In genomic region chr10:74883428-74883827, GRCh38 we compare ENCODE assay signal across 20 cellular contexts. TPM values are rescaled to one million over a fixed set of nuclear protein-coding genes. Genes with fewer than 3 reads are reported as not detected.
DNase-seq lines count a peak whose midpoint lies in the region; ATAC-seq and TF ChIP-seq lines count a peak whose summit lies in the region.
"Had no signal": no experiment of that assay in that cellular context is flagged by ENCODE, and none has a peak within 500 bp of the region (broad histone marks: within the 10 kb centered on the region; RNA-seq: fewer than 3 reads in every experiment).

No MANE protein-coding gene starts in this region.

- peaks cover 35 to 84% (median 66%) of the 10 kb centered on the region in 3 donors for H3K4me1 Mint-ChIP-seq in CD8-positive, alpha-beta memory T cell

- no peaks in the 10 kb centered on the region for H3K9me3 Mint-ChIP-seq in CD8-positive, alpha-beta memory T cell

- POLR2A ChIA-PET in AG04450 (lab: Yijun Ruan, JAX) = interaction anchor here (0.6 to 1.7 kb wide), 5 partner anchors 15 to 57 kb away, joined by 3 to 6 read pairs (median 4); no protein-coding TSS in a partner anchor
- POLR2A ChIA-PET in CD8-positive, alpha-beta memory T cell (lab: Charles Lee) = no interaction called here

- H3K4me3 ChIP-seq in AG04450 (ENCODE audit: low read depth, low read length) (no peak overlapping the region), left lung (no peak overlapping the region)
- H3K4me3 ChIP-seq in CD8-positive, alpha-beta memory T cell (ENCODE audit: low read length) = no peak overlapping the region
- H3K4me3 ChIP-seq: SJSA1 had no signal

- ATAC-seq in left lung = peak; percentile 83
- ATAC-seq: Panc1 had no signal

- DNase-seq in AG04450 (ENCODE audit: low read depth, low spot score) = no peak
- no peak for DNase-seq in CD8-positive, alpha-beta memory T cell
- DNase-seq in NCI-H69 (lab: John Stamatoyannopoulos, UW) = peak; percentile 10
- no peak for DNase-seq in left lung
- DNase-seq in activated effector memory CD4-positive, alpha-beta T cell treated with Interleukin-2 at 50 U/mL for 16 hours = no peak
- no peak for DNase-seq in NCI-H2171 (lab: John Stamatoyannopoulos, UW)
- no peak for DNase-seq in NCI-H146 treated with DMSO at 0.1 percent for 48 hours (lab: John Stamatoyannopoulos, UW; ENCODE audit: unreplicated experiment)
- DNase-seq in central memory CD4-positive, alpha-beta T cell = no peak
- DNase-seq: Caco-2; CD4-positive, CD25-positive, alpha-beta regulatory T cell; DMS 273 treated with DMSO at 0.1 percent for 48 hours; GOT3; NCI-H1694 treated with DMSO at 0.1 percent for 48 hours; NCI-H2227 treated with DMSO at 0.1 percent for 48 hours; NCI-H510A; NCI-H774; NK-92 treated with Interleukin-12 subunit alpha and Interleukin-12 subunit beta, amount 100 ng/mL, for 24 hours had no signal

- H3K9me3 ChIP-seq in AG04450 (ENCODE audit: control insufficient read depth, insufficient read depth, low read length) (no peaks in the 10 kb centered on the region), left lung (no peaks in the 10 kb centered on the region)
- no peaks in the 10 kb centered on the region for H3K9me3 ChIP-seq in CD8-positive, alpha-beta memory T cell (ENCODE audit: low read length)
- H3K9me3 ChIP-seq: Caco-2, SJSA1 had no signal

- no peak overlapping the region for H3K4me3 Mint-ChIP-seq in CD8-positive, alpha-beta memory T cell
- H3K4me3 Mint-ChIP-seq: CD4-positive, CD25-positive, alpha-beta regulatory T cell had no signal

- H3K4me1 ChIP-seq in CD8-positive, alpha-beta memory T cell (ENCODE audit: insufficient read depth, low read length) = no peaks in the 10 kb centered on the region
- H3K4me1 ChIP-seq in left lung = peaks cover 12 to 27% of the 10 kb centered on the region in 2 donors
- H3K4me1 ChIP-seq: Caco-2 had no signal

- H3K27me3 ChIP-seq in AG04450 (ENCODE audit: control insufficient read depth, insufficient read depth, low read length) (no peaks in the 10 kb centered on the region), left lung (no peaks in the 10 kb centered on the region)
- H3K27me3 ChIP-seq in CD8-positive, alpha-beta memory T cell (ENCODE audit: insufficient read depth, low read length, poor library complexity, severe bottlenecking) = no peaks in the 10 kb centered on the region
- H3K27me3 ChIP-seq: SJSA1 had no signal

- H3K27ac ChIP-seq in AG04450 (ENCODE audit: low read depth, low read length) (peak overlapping the region; percentile 71), left lung (no peak overlapping the region)
- no peak overlapping the region for H3K27ac ChIP-seq in CD8-positive, alpha-beta memory T cell (ENCODE audit: low read depth, low read length)
- H3K27ac ChIP-seq: KMS-11, SJSA1 had no signal

- CTCF ChIA-PET in AG04450 (lab: Charles Lee) = interaction anchor here (1.4 kb wide), 1 partner anchor 11 kb away, joined by 3 read pairs; no protein-coding TSS in a partner anchor
- CTCF ChIA-PET in CD8-positive, alpha-beta memory T cell (lab: Charles Lee) = no interaction called here

- intact Hi-C loops in left lung (cut with DNase I) = no loop called here

- no peaks in the 10 kb centered on the region for H3K36me3 ChIP-seq in CD8-positive, alpha-beta memory T cell (ENCODE audit: insufficient read depth, low read length)
- no peaks in the 10 kb centered on the region for H3K36me3 ChIP-seq in left lung
- H3K36me3 ChIP-seq: SJSA1 had no signal

- peaks cover 0 to 5% (median 2%) of the 10 kb centered on the region in 3 donors for H3K36me3 Mint-ChIP-seq in CD8-positive, alpha-beta memory T cell

- no peaks in the 10 kb centered on the region for H3K27me3 Mint-ChIP-seq in CD8-positive, alpha-beta memory T cell
- H3K27me3 Mint-ChIP-seq: CD4-positive, CD25-positive, alpha-beta regulatory T cell had no signal

- peak overlapping the region in 5 of 8 donors; percentile 5 to 78 (median 33) for H3K27ac Mint-ChIP-seq in CD8-positive, alpha-beta memory T cell

- TF ChIP-seq CTCF in AG04450 (IDR thresholded peaks at IDR 0.05; ENCODE audit: low read depth, low read length) (no peak), left lung (IDR thresholded peaks at IDR 0.05) (no peak)

RNA-seq across cellular contexts. Expression of gene KAT6B, which starts 57.0 kb away (rescaled TPM):
- polyA plus RNA-seq in AG04450 (2011; rRNA removed) = 10.4 and 14.1 TPM in 2 replicates
- 52.9 and 54.4 TPM in 2 replicates for polyA minus RNA-seq in AG04450 (2011; rRNA and poly(A)+ RNA removed)
- total RNA-seq in CD8-positive, alpha-beta memory T cell = 10 to 100 TPM; 21.8 to 23.6 TPM
- 32.8 TPM for polyA plus RNA-seq in CD8-positive, alpha-beta memory T cell
- total RNA-seq in left lung = 10 to 100 TPM; 27.6 to 29.8 TPM
